Comparison of ENCODE assay signal across 1 cellular context in the genomic region with DNA sequence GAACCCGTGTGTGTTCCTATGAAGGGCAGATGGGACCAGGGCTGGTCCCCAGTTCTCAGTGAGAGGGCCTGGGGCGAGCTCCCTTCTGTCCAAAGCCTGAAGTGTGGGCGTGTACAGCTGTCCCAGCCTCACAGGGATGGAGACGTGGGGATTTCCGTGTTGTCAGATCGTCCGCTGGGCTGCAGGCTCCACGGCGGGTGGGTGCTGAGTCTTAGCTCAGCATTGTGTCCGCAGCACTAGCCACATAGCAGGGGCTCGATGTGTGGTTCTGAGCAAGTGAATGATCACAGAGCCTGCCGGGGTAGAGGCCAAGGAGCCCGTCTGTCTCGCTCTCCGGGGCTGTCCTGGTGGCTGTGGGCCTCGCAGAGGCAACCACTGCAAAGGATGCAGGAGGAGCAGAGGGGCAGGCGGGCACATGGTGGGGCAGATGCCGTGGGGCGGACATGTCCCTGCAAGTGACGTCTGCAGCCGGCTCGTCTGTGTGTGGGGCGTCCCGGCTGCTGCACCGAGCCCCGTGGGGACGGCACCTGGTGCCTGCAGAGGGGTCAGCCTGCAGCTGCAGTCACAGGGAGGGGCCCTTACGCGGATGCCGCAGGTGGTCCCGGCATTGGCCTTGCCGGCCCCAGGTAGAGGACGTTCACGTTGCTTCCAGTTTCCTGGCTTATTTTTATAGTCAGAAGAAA.
TF ChIP-seq lines count a peak whose summit lies in the region.

No MANE protein-coding gene starts in this region.

TF ChIP-seq in GM23338, 12 proteins besides CTCF, POLR2A, EP300 and RAD21 (continued from another document):
- TF ChIP-seq, protein P1, sequence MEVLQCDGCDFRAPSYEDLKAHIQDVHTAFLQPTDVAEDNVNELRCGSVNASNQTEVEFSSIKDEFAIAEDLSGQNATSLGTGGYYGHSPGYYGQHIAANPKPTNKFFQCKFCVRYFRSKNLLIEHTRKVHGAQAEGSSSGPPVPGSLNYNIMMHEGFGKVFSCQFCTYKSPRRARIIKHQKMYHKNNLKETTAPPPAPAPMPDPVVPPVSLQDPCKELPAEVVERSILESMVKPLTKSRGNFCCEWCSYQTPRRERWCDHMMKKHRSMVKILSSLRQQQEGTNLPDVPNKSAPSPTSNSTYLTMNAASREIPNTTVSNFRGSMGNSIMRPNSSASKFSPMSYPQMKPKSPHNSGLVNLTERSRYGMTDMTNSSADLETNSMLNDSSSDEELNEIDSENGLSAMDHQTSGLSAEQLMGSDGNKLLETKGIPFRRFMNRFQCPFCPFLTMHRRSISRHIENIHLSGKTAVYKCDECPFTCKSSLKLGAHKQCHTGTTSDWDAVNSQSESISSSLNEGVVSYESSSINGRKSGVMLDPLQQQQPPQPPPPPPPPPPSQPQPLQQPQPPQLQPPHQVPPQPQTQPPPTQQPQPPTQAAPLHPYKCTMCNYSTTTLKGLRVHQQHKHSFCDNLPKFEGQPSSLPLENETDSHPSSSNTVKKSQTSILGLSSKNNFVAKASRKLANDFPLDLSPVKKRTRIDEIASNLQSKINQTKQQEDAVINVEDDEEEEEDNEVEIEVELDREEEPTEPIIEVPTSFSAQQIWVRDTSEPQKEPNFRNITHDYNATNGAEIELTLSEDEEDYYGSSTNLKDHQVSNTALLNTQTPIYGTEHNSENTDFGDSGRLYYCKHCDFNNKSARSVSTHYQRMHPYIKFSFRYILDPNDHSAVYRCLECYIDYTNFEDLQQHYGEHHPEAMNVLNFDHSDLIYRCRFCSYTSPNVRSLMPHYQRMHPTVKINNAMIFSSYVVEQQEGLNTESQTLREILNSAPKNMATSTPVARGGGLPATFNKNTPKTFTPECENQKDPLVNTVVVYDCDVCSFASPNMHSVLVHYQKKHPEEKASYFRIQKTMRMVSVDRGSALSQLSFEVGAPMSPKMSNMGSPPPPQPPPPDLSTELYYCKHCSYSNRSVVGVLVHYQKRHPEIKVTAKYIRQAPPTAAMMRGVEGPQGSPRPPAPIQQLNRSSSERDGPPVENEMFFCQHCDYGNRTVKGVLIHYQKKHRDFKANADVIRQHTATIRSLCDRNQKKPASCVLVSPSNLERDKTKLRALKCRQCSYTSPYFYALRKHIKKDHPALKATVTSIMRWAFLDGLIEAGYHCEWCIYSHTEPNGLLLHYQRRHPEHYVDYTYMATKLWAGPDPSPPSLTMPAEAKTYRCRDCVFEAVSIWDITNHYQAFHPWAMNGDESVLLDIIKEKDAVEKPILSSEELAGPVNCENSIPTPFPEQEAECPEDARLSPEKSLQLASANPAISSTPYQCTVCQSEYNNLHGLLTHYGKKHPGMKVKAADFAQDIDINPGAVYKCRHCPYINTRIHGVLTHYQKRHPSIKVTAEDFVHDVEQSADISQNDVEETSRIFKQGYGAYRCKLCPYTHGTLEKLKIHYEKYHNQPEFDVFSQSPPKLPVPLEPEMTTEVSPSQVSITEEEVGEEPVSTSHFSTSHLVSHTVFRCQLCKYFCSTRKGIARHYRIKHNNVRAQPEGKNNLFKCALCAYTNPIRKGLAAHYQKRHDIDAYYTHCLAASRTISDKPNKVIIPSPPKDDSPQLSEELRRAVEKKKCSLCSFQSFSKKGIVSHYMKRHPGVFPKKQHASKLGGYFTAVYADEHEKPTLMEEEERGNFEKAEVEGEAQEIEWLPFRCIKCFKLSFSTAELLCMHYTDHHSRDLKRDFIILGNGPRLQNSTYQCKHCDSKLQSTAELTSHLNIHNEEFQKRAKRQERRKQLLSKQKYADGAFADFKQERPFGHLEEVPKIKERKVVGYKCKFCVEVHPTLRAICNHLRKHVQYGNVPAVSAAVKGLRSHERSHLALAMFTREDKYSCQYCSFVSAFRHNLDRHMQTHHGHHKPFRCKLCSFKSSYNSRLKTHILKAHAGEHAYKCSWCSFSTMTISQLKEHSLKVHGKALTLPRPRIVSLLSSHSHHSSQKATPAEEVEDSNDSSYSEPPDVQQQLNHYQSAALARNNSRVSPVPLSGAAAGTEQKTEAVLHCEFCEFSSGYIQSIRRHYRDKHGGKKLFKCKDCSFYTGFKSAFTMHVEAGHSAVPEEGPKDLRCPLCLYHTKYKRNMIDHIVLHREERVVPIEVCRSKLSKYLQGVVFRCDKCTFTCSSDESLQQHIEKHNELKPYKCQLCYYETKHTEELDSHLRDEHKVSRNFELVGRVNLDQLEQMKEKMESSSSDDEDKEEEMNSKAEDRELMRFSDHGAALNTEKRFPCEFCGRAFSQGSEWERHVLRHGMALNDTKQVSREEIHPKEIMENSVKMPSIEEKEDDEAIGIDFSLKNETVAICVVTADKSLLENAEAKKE (CRISPR knock-in tag; IDR thresholded peaks at IDR 0.05): no peak
- TF ChIP-seq POLR2AphosphoS5 (IDR thresholded peaks at IDR 0.05; ENCODE audit: low read depth): no peak
- TF ChIP-seq, protein P2, sequence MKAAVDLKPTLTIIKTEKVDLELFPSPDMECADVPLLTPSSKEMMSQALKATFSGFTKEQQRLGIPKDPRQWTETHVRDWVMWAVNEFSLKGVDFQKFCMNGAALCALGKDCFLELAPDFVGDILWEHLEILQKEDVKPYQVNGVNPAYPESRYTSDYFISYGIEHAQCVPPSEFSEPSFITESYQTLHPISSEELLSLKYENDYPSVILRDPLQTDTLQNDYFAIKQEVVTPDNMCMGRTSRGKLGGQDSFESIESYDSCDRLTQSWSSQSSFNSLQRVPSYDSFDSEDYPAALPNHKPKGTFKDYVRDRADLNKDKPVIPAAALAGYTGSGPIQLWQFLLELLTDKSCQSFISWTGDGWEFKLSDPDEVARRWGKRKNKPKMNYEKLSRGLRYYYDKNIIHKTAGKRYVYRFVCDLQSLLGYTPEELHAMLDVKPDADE (IDR thresholded peaks at IDR 0.05): no peak
- no peak for TF ChIP-seq EZH2 (IDR thresholded peaks at IDR 0.05; ENCODE audit: low read depth, unreplicated experiment)
- TF ChIP-seq, protein P3, sequence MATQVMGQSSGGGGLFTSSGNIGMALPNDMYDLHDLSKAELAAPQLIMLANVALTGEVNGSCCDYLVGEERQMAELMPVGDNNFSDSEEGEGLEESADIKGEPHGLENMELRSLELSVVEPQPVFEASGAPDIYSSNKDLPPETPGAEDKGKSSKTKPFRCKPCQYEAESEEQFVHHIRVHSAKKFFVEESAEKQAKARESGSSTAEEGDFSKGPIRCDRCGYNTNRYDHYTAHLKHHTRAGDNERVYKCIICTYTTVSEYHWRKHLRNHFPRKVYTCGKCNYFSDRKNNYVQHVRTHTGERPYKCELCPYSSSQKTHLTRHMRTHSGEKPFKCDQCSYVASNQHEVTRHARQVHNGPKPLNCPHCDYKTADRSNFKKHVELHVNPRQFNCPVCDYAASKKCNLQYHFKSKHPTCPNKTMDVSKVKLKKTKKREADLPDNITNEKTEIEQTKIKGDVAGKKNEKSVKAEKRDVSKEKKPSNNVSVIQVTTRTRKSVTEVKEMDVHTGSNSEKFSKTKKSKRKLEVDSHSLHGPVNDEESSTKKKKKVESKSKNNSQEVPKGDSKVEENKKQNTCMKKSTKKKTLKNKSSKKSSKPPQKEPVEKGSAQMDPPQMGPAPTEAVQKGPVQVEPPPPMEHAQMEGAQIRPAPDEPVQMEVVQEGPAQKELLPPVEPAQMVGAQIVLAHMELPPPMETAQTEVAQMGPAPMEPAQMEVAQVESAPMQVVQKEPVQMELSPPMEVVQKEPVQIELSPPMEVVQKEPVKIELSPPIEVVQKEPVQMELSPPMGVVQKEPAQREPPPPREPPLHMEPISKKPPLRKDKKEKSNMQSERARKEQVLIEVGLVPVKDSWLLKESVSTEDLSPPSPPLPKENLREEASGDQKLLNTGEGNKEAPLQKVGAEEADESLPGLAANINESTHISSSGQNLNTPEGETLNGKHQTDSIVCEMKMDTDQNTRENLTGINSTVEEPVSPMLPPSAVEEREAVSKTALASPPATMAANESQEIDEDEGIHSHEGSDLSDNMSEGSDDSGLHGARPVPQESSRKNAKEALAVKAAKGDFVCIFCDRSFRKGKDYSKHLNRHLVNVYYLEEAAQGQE (IDR thresholded peaks at IDR 0.05; ENCODE audit: unreplicated experiment): no peak
- TF ChIP-seq ZNF331 (CRISPR knock-in tag; IDR thresholded peaks at IDR 0.05; ENCODE audit: low read depth): no peak
- no peak for TF ChIP-seq JUNB (IDR thresholded peaks at IDR 0.05; ENCODE audit: unreplicated experiment)
- TF ChIP-seq EZH2phosphoT487 (IDR thresholded peaks at IDR 0.05; ENCODE audit: unreplicated experiment): no peak
